In the genomic region with DNA sequence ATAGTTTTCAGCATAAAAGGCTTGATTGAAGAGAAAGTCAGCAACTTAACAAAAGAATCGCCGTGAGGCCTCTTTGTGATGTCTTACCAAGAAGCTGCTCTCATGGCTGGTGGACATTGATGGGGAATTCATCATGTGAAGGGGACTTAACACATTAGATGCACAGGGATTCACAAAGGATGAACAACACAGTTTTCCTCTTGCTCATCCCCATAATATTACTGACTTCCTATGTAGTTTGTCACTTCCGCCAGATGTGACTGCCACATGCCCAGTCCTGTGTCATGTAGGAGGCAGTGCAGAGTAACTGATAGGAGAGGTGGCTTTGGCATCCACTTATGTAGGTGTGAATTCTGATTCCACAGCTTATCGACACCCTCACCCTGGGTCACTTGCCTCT, we compare ENCODE assay signal across 18 cellular contexts.
DNase-seq lines count a peak whose midpoint lies in the region; ATAC-seq, FAIRE-seq and TF ChIP-seq lines count a peak whose summit lies in the region.
"Had no signal": no experiment of that assay in that cellular context is flagged by ENCODE, and none has a peak within 500 bp of the region (broad histone marks: within the 10 kb centered on the region; RNA-seq: fewer than 3 reads in every experiment).

No MANE protein-coding gene starts in this region.

- H3K4me2 ChIP-seq in Karpas-422 (ENCODE audit: low read depth, low read length, poor library complexity, severe bottlenecking), result no peak overlapping the region
- H3K4me2 ChIP-seq: BLaER1 had no signal

- no peaks in the 10 kb centered on the region for H3K9me2 ChIP-seq in Karpas-422 (replicated peaks; ENCODE audit: insufficient read depth, low read length)

- no peak for TF ChIP-seq CTCF in epithelial cell of esophagus (IDR thresholded peaks at IDR 0.05; ENCODE audit: insufficient read depth, low read depth, low read length, missing control alignments)

- H2AFZ ChIP-seq in Karpas-422 (ENCODE audit: low read length), result peak overlapping the region; percentile 60

- peaks cover 2% of the 10 kb centered on the region; the same call in 1 of the 2 replicates for H3K4me1 ChIP-seq in Karpas-422 (ENCODE audit: low read length)
- H3K4me1 ChIP-seq: BLaER1 had no signal

- no peak overlapping the region for H3K4me3 ChIP-seq in Karpas-422 (ENCODE audit: low read length)
- no peak overlapping the region for H3K4me3 ChIP-seq in epithelial cell of esophagus (ENCODE audit: low read length)
- H3K4me3 ChIP-seq: BLaER1, GM12878 had no signal

- H3K9me3 ChIP-seq in Karpas-422 (ENCODE audit: low read length), result no peaks in the 10 kb centered on the region
- H3K9me3 ChIP-seq: BLaER1 had no signal

- H4K20me1 ChIP-seq in Karpas-422 (ENCODE audit: insufficient read depth, low read depth, low read length), result no peaks in the 10 kb centered on the region
- H4K20me1 ChIP-seq: BLaER1 had no signal

- no peaks in the 10 kb centered on the region for H3K36me3 ChIP-seq in Karpas-422 (ENCODE audit: insufficient read depth, low read length)
- H3K36me3 ChIP-seq: BLaER1 had no signal

- FAIRE-seq in urothelium cell line (lab: Jason Lieb, UNC), result peak; percentile 30
- FAIRE-seq: A204.1, GM12878 had no signal

- no peak overlapping the region for H3K27ac ChIP-seq in Karpas-422 (ENCODE audit: low read length)
- H3K27ac ChIP-seq: BLaER1, HL-60 had no signal

- H3K79me2 ChIP-seq in Karpas-422 (ENCODE audit: low read length), result no peaks in the 10 kb centered on the region

- DNase-seq in EL, result peak; percentile 62
- DNase-seq in Karpas-422, result no peak
- DNase-seq in epithelial cell of esophagus (ENCODE audit: low read depth), result peak; percentile 1
- DNase-seq in urothelium cell line (ENCODE audit: low spot score), result no peak
- no peak for DNase-seq in COR-L47 (lab: John Stamatoyannopoulos, UW)
- DNase-seq in HK-2 (ENCODE audit: unreplicated experiment), result no peak
- DNase-seq: Calu3; CD8-positive, alpha-beta memory T cell; DMS 273 treated with DMSO at 0.1 percent for 48 hours; GF-D8; GOT3; H9; KBM-7 had no signal

- no peak overlapping the region for H3K9ac ChIP-seq in Karpas-422 (ENCODE audit: low read length)
- H3K9ac ChIP-seq: BLaER1 had no signal

- no peak for ATAC-seq in HG02798 (IDR thresholded peaks at IDR 0.05; ENCODE audit: poor library complexity, unreplicated experiment)

- no peaks in the 10 kb centered on the region for H3K27me3 ChIP-seq in Karpas-422 (ENCODE audit: low read length)
- H3K27me3 ChIP-seq: BLaER1 had no signal

Comparison
In these comparisons a context has a peak if more than half of its experiments do, and no peak if none do; other contexts are left out.
1. DNase-seq: peak in EL (single experiment) and epithelial cell of esophagus (single experiment); none in Karpas-422 (single experiment), urothelium cell line (single experiment), COR-L47 (single experiment) and HK-2 (single experiment).